ENCODE assay signal across 8 cellular contexts in the genomic region with DNA sequence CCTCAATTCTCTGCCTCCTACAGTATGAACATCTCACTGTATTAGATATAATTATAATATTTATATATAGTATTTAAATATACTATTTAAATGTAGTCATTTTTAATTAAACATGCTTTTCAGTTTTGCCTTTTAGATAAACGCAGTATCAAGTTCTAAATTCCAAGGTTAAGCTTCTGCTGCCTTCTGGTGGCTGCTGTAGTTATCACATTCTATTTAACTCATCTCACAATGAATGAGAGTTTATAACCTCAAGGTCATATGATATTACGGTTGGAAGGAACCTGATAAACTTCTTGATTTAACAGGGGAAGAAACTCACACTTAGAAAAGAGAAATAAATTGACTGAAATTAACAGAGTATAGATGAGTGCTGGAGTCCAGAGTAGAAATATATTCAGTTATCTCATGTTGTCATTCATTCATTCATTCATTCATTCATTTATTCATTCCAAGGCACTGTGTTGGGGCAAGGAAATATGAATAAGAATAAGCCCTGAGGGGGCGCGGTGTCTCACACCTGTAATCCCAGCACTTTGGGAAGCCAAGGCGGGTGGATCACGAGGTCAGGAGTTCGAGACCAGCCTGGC. TPM values are rescaled to one million over a fixed set of nuclear protein-coding genes. Genes with fewer than 3 reads are reported as not detected.
DNase-seq lines count a peak whose midpoint lies in the region; ATAC-seq, FAIRE-seq and TF ChIP-seq lines count a peak whose summit lies in the region.

No MANE protein-coding gene starts in this region.

- no peak for FAIRE-seq in keratinocyte (lab: Jason Lieb, UNC)

- POLR2A ChIA-PET in HEK293T (lab: Yijun Ruan, JAX), result no interaction called here

- H3K27ac ChIP-seq in DND-41 (ENCODE audit: low read length), result no peak overlapping the region
- no peak overlapping the region for H3K27ac ChIP-seq in keratinocyte (ENCODE audit: control insufficient read depth, insufficient read depth, low read length)
- H3K27ac ChIP-seq in thyroid gland, result no peak overlapping the region

- dilution Hi-C loops in keratinocyte (cut with MboI; ENCODE audit: extremely low pct_ligation_motif_present, low sequenced_read_pairs), result no loop called here

- intact Hi-C loops in thyroid gland (cut with DNase I), result no loop called here

- H3K79me2 ChIP-seq in DND-41 (ENCODE audit: insufficient read depth, low read length) (no peaks in the 10 kb centered on the region), keratinocyte (ENCODE audit: control insufficient read depth, insufficient read depth, low read length) (no peaks in the 10 kb centered on the region)

- WGBS in thyroid gland, 2 donors, result 73% methylated on average over 7 of the region's 7 CpGs

- no peaks in the 10 kb centered on the region for H3K4me1 ChIP-seq in DND-41 (ENCODE audit: insufficient read depth, low read length)
- H3K4me1 ChIP-seq in keratinocyte (ENCODE audit: control insufficient read depth, extremely low read depth, insufficient read depth, low read length), result no peaks in the 10 kb centered on the region
- no peaks in the 10 kb centered on the region for H3K4me1 ChIP-seq in thyroid gland

- H3K27me3 ChIP-seq in DND-41 (ENCODE audit: insufficient read depth, low read length, poor library complexity) (peaks cover 10% of the 10 kb centered on the region), keratinocyte (ENCODE audit: control insufficient read depth, extremely low read depth, insufficient read depth, low read length) (no peaks in the 10 kb centered on the region), thyroid gland (no peaks in the 10 kb centered on the region)

- CTCF ChIA-PET in HEK293T (lab: Yijun Ruan, JAX), result no interaction called here

- H2AFZ ChIP-seq in DND-41 (ENCODE audit: low read depth, low read length) (no peak overlapping the region), keratinocyte (ENCODE audit: control insufficient read depth, low read length) (no peak overlapping the region)

- DNase-seq in DND-41, result peak; percentile 25
- peak; percentile 23 for DNase-seq in HEK293T (ENCODE audit: extremely low spot score)
- DNase-seq in NCI-H748 (lab: John Stamatoyannopoulos, UW; ENCODE audit: unreplicated experiment), result peak; percentile 64
- peak; percentile 27 for DNase-seq in astrocyte of the spinal cord (ENCODE audit: low read depth, low spot score)
- no peak for DNase-seq in keratinocyte (ENCODE audit: low read depth, low spot score)
- peak; percentile 5 to 13 for DNase-seq in thyroid gland

- H4K20me1 ChIP-seq in DND-41 (ENCODE audit: insufficient read depth, low read length) (no peaks in the 10 kb centered on the region), keratinocyte (ENCODE audit: control insufficient read depth, extremely low read depth, insufficient read depth, low read length) (no peaks in the 10 kb centered on the region)

- no peaks in the 10 kb centered on the region for H3K9me1 ChIP-seq in keratinocyte (ENCODE audit: control insufficient read depth, extremely low read depth, insufficient read depth, low read length)

- H3K9ac ChIP-seq in DND-41 (ENCODE audit: low read depth, low read length) (no peak overlapping the region), keratinocyte (ENCODE audit: control insufficient read depth, extremely low read depth, insufficient read depth, low read length) (no peak overlapping the region)

- no peaks in the 10 kb centered on the region for H3K9me3 ChIP-seq in DND-41 (ENCODE audit: insufficient read depth, low read length, severe bottlenecking)
- H3K9me3 ChIP-seq in keratinocyte (ENCODE audit: control insufficient read depth, low read depth, low read length), result no peaks in the 10 kb centered on the region
- no peaks in the 10 kb centered on the region for H3K9me3 ChIP-seq in thyroid gland

- no peaks in the 10 kb centered on the region for H3K36me3 ChIP-seq in DND-41 (ENCODE audit: insufficient read depth, low read length)
- H3K36me3 ChIP-seq in keratinocyte (ENCODE audit: control insufficient read depth in 2 of 2, extremely low read depth in 1 of 2, insufficient read depth in 2 of 2, low read length in 2 of 2), result no peaks in the 10 kb centered on the region
- H3K36me3 ChIP-seq in thyroid gland, result no peaks in the 10 kb centered on the region

- no peak for TF ChIP-seq POLR2A in thyroid gland (IDR thresholded peaks at IDR 0.05)

- ATAC-seq in DND-41 (ENCODE audit: insufficient read depth, low read depth), result peak; percentile 67
- ATAC-seq in GM19035 (IDR thresholded peaks at IDR 0.05; ENCODE audit: unreplicated experiment), result no peak
- ATAC-seq in HG02763 (IDR thresholded peaks at IDR 0.05; ENCODE audit: unreplicated experiment), result no peak

- H3K4me2 ChIP-seq in DND-41 (ENCODE audit: insufficient read depth, low read length) (no peak overlapping the region), keratinocyte (ENCODE audit: control insufficient read depth, extremely low read depth, insufficient read depth, low read depth, low read length) (no peak overlapping the region)

- in situ Hi-C loops in astrocyte of the spinal cord (cut with HindIII; ENCODE audit: low sequenced_read_pairs), result no loop called here

- TF ChIP-seq CTCF in DND-41 (IDR thresholded peaks at IDR 0.05; ENCODE audit: borderline replicate concordance, extremely low read depth, low read length, poor library complexity, severe bottlenecking) (peak; percentile 75), astrocyte of the spinal cord (IDR thresholded peaks at IDR 0.05; ENCODE audit: low read depth, low read length) (peak; percentile 46), keratinocyte (optimal IDR thresholded peaks at IDR 0.05 in 1 of 3, IDR thresholded peaks at IDR 0.05 in 1 of 3, conservative IDR thresholded peaks at IDR 0.05 in 1 of 3; ENCODE audit: extremely low read depth in 1 of 3, insufficient read depth in 2 of 3, low read length in 3 of 3) (peak in 2 of 3 experiments; percentile 46 to 47), thyroid gland (IDR thresholded peaks at IDR 0.05) (peak in 4 of 6 experiments; percentile 45 to 77 (median 74))

- H3K4me3 ChIP-seq in DND-41 (ENCODE audit: low read depth in 1 of 2, low read length in 2 of 2) (no peak overlapping the region), astrocyte of the spinal cord (ENCODE audit: low read depth, low read length) (no peak overlapping the region), keratinocyte (ENCODE audit: control insufficient read depth in 2 of 3, extremely low read depth in 1 of 3, insufficient read depth in 2 of 3, low read depth in 1 of 3, low read length in 3 of 3) (no peak overlapping the region), thyroid gland (replicated peaks in 1 of 3) (no peak overlapping the region)

TF ChIP-seq in HEK293T, 16 proteins besides CTCF, POLR2A, EP300 and RAD21:
- TF ChIP-seq L3MBTL2 (conservative IDR thresholded peaks at IDR 0.05), result no peak
- no peak for TF ChIP-seq ZNF384 (IDR thresholded peaks at IDR 0.05)
- TF ChIP-seq FOXM1 (IDR thresholded peaks at IDR 0.05; ENCODE audit: borderline replicate concordance), result no peak
- no peak for TF ChIP-seq NFRKB (IDR thresholded peaks at IDR 0.05)
- no peak for TF ChIP-seq ARNT (IDR thresholded peaks at IDR 0.05)
- TF ChIP-seq BHLHE40 (IDR thresholded peaks at IDR 0.05; ENCODE audit: borderline replicate concordance), result no peak
- no peak for TF ChIP-seq CTBP1 (IDR thresholded peaks at IDR 0.05; ENCODE audit: borderline replicate concordance)
- TF ChIP-seq HDGF (IDR thresholded peaks at IDR 0.05; ENCODE audit: borderline replicate concordance), result no peak
- TF ChIP-seq SP1 (IDR thresholded peaks at IDR 0.05), result no peak
- TF ChIP-seq, protein P1, sequence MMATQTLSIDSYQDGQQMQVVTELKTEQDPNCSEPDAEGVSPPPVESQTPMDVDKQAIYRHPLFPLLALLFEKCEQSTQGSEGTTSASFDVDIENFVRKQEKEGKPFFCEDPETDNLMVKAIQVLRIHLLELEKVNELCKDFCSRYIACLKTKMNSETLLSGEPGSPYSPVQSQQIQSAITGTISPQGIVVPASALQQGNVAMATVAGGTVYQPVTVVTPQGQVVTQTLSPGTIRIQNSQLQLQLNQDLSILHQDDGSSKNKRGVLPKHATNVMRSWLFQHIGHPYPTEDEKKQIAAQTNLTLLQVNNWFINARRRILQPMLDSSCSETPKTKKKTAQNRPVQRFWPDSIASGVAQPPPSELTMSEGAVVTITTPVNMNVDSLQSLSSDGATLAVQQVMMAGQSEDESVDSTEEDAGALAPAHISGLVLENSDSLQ (IDR thresholded peaks at IDR 0.05), result no peak
- no peak for TF ChIP-seq TARDBP (IDR thresholded peaks at IDR 0.05)
- no peak for TF ChIP-seq ELF4 (IDR thresholded peaks at IDR 0.05)
- no peak for TF ChIP-seq SUZ12 (IDR thresholded peaks at IDR 0.05)
- TF ChIP-seq LEF1 (IDR thresholded peaks at IDR 0.05; ENCODE audit: borderline replicate concordance), result no peak
- no peak for TF ChIP-seq FOXK2 (IDR thresholded peaks at IDR 0.05)
- TF ChIP-seq FOXA1 (IDR thresholded peaks at IDR 0.05), result no peak

RNA-seq across cellular contexts. Expression of gene GUCY2C, which starts 31.9 kb away (rescaled TPM):
- polyA plus RNA-seq in keratinocyte, result 0.03 to 0.06 TPM (median 0.03 TPM) in 3 replicates
- not detected for polyA plus RNA-seq in keratinocyte (2011; ENCODE audit: low read depth)
- 0.04 TPM in 1 of 2 replicates, not detected in the other for polyA plus RNA-seq in keratinocyte (2011; cell fraction: cytosol; rRNA removed)
- 0.11 and 0.12 TPM in 2 replicates for polyA plus RNA-seq in keratinocyte (2011; cell fraction: nucleus; rRNA removed)
- polyA plus RNA-seq in keratinocyte (2012; ENCODE audit: low replicate concordance), result 0.02 TPM in 1 of 2 replicates, not detected in the other
- not detected in 3 replicates for polyA minus RNA-seq in keratinocyte
- polyA minus RNA-seq in keratinocyte (2011; cell fraction: cytosol; rRNA and poly(A)+ RNA removed), result not detected
- polyA minus RNA-seq in keratinocyte (2011; cell fraction: nucleus; rRNA and poly(A)+ RNA removed), result not detected in 2 replicates
- not detected for total RNA-seq in thyroid gland
